Comparison of ENCODE assay signal across 2 cellular contexts in genomic region chr7:75971309-75971960, GRCh38.
TF ChIP-seq lines count a peak whose summit lies in the region.

No MANE protein-coding gene starts in this region.

TF ChIP-seq in WTC11, 78 proteins besides CTCF, POLR2A, EP300 and RAD21:
- no peak for TF ChIP-seq CBFB (CRISPR knock-in tag; IDR thresholded peaks at IDR 0.05; ENCODE audit: low read depth)
- no peak for TF ChIP-seq MYBL2 (CRISPR knock-in tag; IDR thresholded peaks at IDR 0.05)
- TF ChIP-seq ATF2 (CRISPR knock-in tag; IDR thresholded peaks at IDR 0.05; ENCODE audit: borderline replicate concordance, low read depth), result no peak
- TF ChIP-seq ZNF317 (CRISPR knock-in tag; IDR thresholded peaks at IDR 0.05; ENCODE audit: borderline replicate concordance, low read depth), result no peak
- TF ChIP-seq HMGA2 (CRISPR knock-in tag; IDR thresholded peaks at IDR 0.05), result no peak
- no peak for TF ChIP-seq FOXK1 (CRISPR knock-in tag; IDR thresholded peaks at IDR 0.05)
- TF ChIP-seq KAT7 (CRISPR knock-in tag; IDR thresholded peaks at IDR 0.05; ENCODE audit: borderline replicate concordance), result no peak
- no peak for TF ChIP-seq ZNF232 (CRISPR knock-in tag; IDR thresholded peaks at IDR 0.05)
- no peak for TF ChIP-seq ELF4 (CRISPR knock-in tag; IDR thresholded peaks at IDR 0.05; ENCODE audit: low read depth)
- no peak for TF ChIP-seq ERG (CRISPR knock-in tag; IDR thresholded peaks at IDR 0.05)
- no peak for TF ChIP-seq AR (CRISPR knock-in tag; IDR thresholded peaks at IDR 0.05)
- TF ChIP-seq ZBTB21 (CRISPR knock-in tag; IDR thresholded peaks at IDR 0.05; ENCODE audit: borderline replicate concordance), result no peak
- no peak for TF ChIP-seq ZNF425 (CRISPR knock-in tag; conservative IDR thresholded peaks at IDR 0.05)
- TF ChIP-seq ZNF138 (CRISPR knock-in tag; conservative IDR thresholded peaks at IDR 0.05), result no peak
- no peak for TF ChIP-seq ZNF423 (CRISPR knock-in tag; IDR thresholded peaks at IDR 0.05)
- no peak for TF ChIP-seq CREM (CRISPR knock-in tag; IDR thresholded peaks at IDR 0.05)

TF ChIP-seq in HepG2, 621 proteins besides CTCF, POLR2A, EP300 and RAD21:
- no peak for TF ChIP-seq ZNF382 (CRISPR knock-in tag; IDR thresholded peaks at IDR 0.05; ENCODE audit: borderline replicate concordance)
- TF ChIP-seq ZNF556 (CRISPR knock-in tag; IDR thresholded peaks at IDR 0.05; ENCODE audit: borderline replicate concordance), result 0 out of 2 replicates have a peak, but pooled peaks have one; percentile 33
- TF ChIP-seq PHB2 (IDR thresholded peaks at IDR 0.05; ENCODE audit: partially characterized antibody), result no peak
- TF ChIP-seq RFXAP (CRISPR knock-in tag; IDR thresholded peaks at IDR 0.05; ENCODE audit: borderline replicate concordance), result no peak
- no peak for TF ChIP-seq ZSCAN5A (CRISPR knock-in tag; IDR thresholded peaks at IDR 0.05; ENCODE audit: borderline replicate concordance)
- TF ChIP-seq AGO2 (optimal IDR thresholded peaks at IDR 0.05; ENCODE audit: low read depth, low read length), result peak; percentile 62
- TF ChIP-seq ZKSCAN8 (CRISPR knock-in tag; IDR thresholded peaks at IDR 0.05; ENCODE audit: borderline replicate concordance), result no peak
- TF ChIP-seq MYPOP (CRISPR knock-in tag; IDR thresholded peaks at IDR 0.05), result no peak
- no peak for TF ChIP-seq PCBP2 (optimal IDR thresholded peaks at IDR 0.05; ENCODE audit: low read depth, low read length, poor library complexity, severe bottlenecking)
- TF ChIP-seq TOE1 (CRISPR knock-in tag; IDR thresholded peaks at IDR 0.05), result no peak
- no peak for TF ChIP-seq SAFB2 (CRISPR knock-in tag; IDR thresholded peaks at IDR 0.05; ENCODE audit: borderline replicate concordance, low read depth)
- TF ChIP-seq STAG1 (CRISPR knock-in tag; IDR thresholded peaks at IDR 0.05), result peak; percentile 30; the same call in 1 of the 2 replicates
- TF ChIP-seq IRF1 (CRISPR knock-in tag; IDR thresholded peaks at IDR 0.05; ENCODE audit: low read depth), result 0 out of 2 replicates have a peak, but pooled peaks have one; percentile 34
- TF ChIP-seq GABPA (IDR thresholded peaks at IDR 0.05; ENCODE audit: low read depth, low read length), result 0 out of 2 replicates have a peak, but pooled peaks have one; percentile 1
- no peak for TF ChIP-seq GABPA (CRISPR knock-in tag; IDR thresholded peaks at IDR 0.05; ENCODE audit: low read depth)
- TF ChIP-seq NKX3-1 (CRISPR knock-in tag; IDR thresholded peaks at IDR 0.05), result no peak
- TF ChIP-seq ZNF224 (CRISPR knock-in tag; IDR thresholded peaks at IDR 0.05), result no peak
- TF ChIP-seq CENPX (CRISPR knock-in tag; IDR thresholded peaks at IDR 0.05), result no peak
- TF ChIP-seq SIN3A (IDR thresholded peaks at IDR 0.05; ENCODE audit: borderline replicate concordance, low read depth, low read length), result no peak
- TF ChIP-seq POLR2G (IDR thresholded peaks at IDR 0.05; ENCODE audit: low read depth, low read length), result no peak
- TF ChIP-seq SRF (IDR thresholded peaks at IDR 0.05; ENCODE audit: low read depth, low read length), result no peak
- no peak for TF ChIP-seq TRAFD1 (CRISPR knock-in tag; IDR thresholded peaks at IDR 0.05; ENCODE audit: borderline replicate concordance)
- TF ChIP-seq POLR2AphosphoS2 (IDR thresholded peaks at IDR 0.05; ENCODE audit: low read depth, low read length), result no peak
- 0 out of 2 replicates have a peak, but pooled peaks have one; percentile 37 for TF ChIP-seq ZNF782 (CRISPR knock-in tag; IDR thresholded peaks at IDR 0.05; ENCODE audit: borderline replicate concordance)
